17 cellular contexts compared by ENCODE assay signal in genomic region chr3:23496165-23496564, GRCh38.
DNase-seq lines count a peak whose midpoint lies in the region; ATAC-seq and TF ChIP-seq lines count a peak whose summit lies in the region.
"Had no signal": no experiment of that assay in that cellular context is flagged by ENCODE, and none has a peak within 500 bp of the region (broad histone marks: within the 10 kb centered on the region; RNA-seq: fewer than 3 reads in every experiment).

No MANE protein-coding gene starts in this region.

- H3K9me3 ChIP-seq in A673 (ENCODE audit: low read depth, low read length, poor library complexity, severe bottlenecking) = no peaks in the 10 kb centered on the region
- no peaks in the 10 kb centered on the region for H3K9me3 ChIP-seq in OCI-LY7 (ENCODE audit: low read length)
- H3K9me3 ChIP-seq: thyroid gland had no signal

- H3K4me3 ChIP-seq in A673 (ENCODE audit: low read depth, low read length, poor library complexity, severe bottlenecking) = no peak overlapping the region
- H3K4me3 ChIP-seq in OCI-LY7 (ENCODE audit: low read depth, low read length, poor library complexity, severe bottlenecking) = no peak overlapping the region
- H3K4me3 ChIP-seq: thyroid gland had no signal

- H3K36me3 ChIP-seq in A673 (ENCODE audit: insufficient read depth, low read length, poor library complexity, severe bottlenecking) (no peaks in the 10 kb centered on the region), OCI-LY7 (ENCODE audit: insufficient read depth, low read length) (no peaks in the 10 kb centered on the region)
- H3K36me3 ChIP-seq: thyroid gland had no signal

- H4K20me1 ChIP-seq in OCI-LY7 (ENCODE audit: insufficient read depth, low read length) = no peaks in the 10 kb centered on the region

- H3K79me2 ChIP-seq in OCI-LY7 (ENCODE audit: insufficient read depth, low read depth, low read length) = no peaks in the 10 kb centered on the region

- H2AFZ ChIP-seq in OCI-LY7 (ENCODE audit: low read length) = no peak overlapping the region

- TF ChIP-seq CTCF in A673 (conservative IDR thresholded peaks at IDR 0.05; ENCODE audit: low read depth, low read length) = no peak
- no peak for TF ChIP-seq CTCF in OCI-LY7 (conservative IDR thresholded peaks at IDR 0.05; ENCODE audit: low read length)

- peaks cover 6% of the 10 kb centered on the region for H3K27me3 ChIP-seq in A673 (replicated peaks; ENCODE audit: insufficient read depth, low read depth, low read length, poor library complexity)
- H3K27me3 ChIP-seq: thyroid gland had no signal

- ATAC-seq in GM18498 (IDR thresholded peaks at IDR 0.05; ENCODE audit: unreplicated experiment) (peak; percentile 93), GM19372 (IDR thresholded peaks at IDR 0.05; ENCODE audit: low read depth, unreplicated experiment) (peak; percentile 73), HG02623 (IDR thresholded peaks at IDR 0.05; ENCODE audit: unreplicated experiment) (peak; percentile 82), HG03175 (IDR thresholded peaks at IDR 0.05; ENCODE audit: unreplicated experiment) (peak; percentile 66)
- ATAC-seq in activated CD4-positive, CD25-positive, alpha-beta regulatory T cell treated with anti-CD3 and anti-CD28 coated beads, Interleukin-2, amount 50 U/mL, for 24 hours = no peak
- ATAC-seq: activated T-cell treated with anti-CD3 and anti-CD28 coated beads, Interleukin-2, amount 50 U/mL, for 72 hours; T-helper 17 cell had no signal

- POLR2A ChIA-PET in A673 (lab: Charles Lee; ENCODE audit: low non-redundant PET) = no interaction called here
- POLR2A ChIA-PET in OCI-LY7 (lab: Charles Lee) = interaction anchor here (1.0 to 2.7 kb wide), 4 partner anchors 15 to 53 kb away, joined by 3 to 12 read pairs (median 5); no protein-coding TSS in a partner anchor

- no peak for DNase-seq in superior temporal gyrus (ENCODE audit: extremely low spot score)
- DNase-seq in A673 (ENCODE audit: low spot score) = no peak
- DNase-seq in OCI-LY7 (ENCODE audit: low spot score) = no peak
- DNase-seq: activated CD4-positive, alpha-beta T cell treated with anti-CD3 and anti-CD28 coated beads for 48 hours; activated T-cell treated with anti-CD3 and anti-CD28 coated beads, Interleukin-2, amount 50 U/mL, for 72 hours; GDM1; glutamatergic neuron; NCI-H1417 treated with DMSO at 0.1 percent for 48 hours; NCI-H526 treated with DMSO at 0.1 percent for 48 hours; T-helper 17 cell; thyroid gland had no signal

- CTCF ChIA-PET in A673 (lab: Charles Lee) = no interaction called here
- CTCF ChIA-PET in OCI-LY7 (lab: Charles Lee; ENCODE audit: unreplicated experiment) = no interaction called here

- H3K27ac ChIP-seq in A673 (ENCODE audit: low read depth, low read length, poor library complexity, severe bottlenecking) (no peak overlapping the region), OCI-LY7 (ENCODE audit: low read depth, low read length, poor library complexity, severe bottlenecking) (no peak overlapping the region)
- H3K27ac ChIP-seq: RWPE1, thyroid gland had no signal

- no peak overlapping the region for H3K4me2 ChIP-seq in OCI-LY7 (ENCODE audit: low read length)

- H3K4me1 ChIP-seq in A673 (ENCODE audit: insufficient read depth, low read length, poor library complexity, severe bottlenecking) (no peaks in the 10 kb centered on the region), OCI-LY7 (ENCODE audit: insufficient read depth, low read length, poor library complexity, severe bottlenecking) (no peaks in the 10 kb centered on the region)

- intact Hi-C loops in A673 (cut with micrococcal nuclease; ENCODE audit: unreplicated experiment) = no loop called here
- intact Hi-C loops in OCI-LY7 (cut with micrococcal nuclease; ENCODE audit: unreplicated experiment) = no loop called here

- H3K9me2 ChIP-seq in OCI-LY7 (ENCODE audit: insufficient read depth, low read length) = no peaks in the 10 kb centered on the region

- BruUV-seq in A673 (replicated peaks; lab: Mats Ljungman, UMichigan) (no TSS peak), OCI-LY7 (replicated peaks; lab: Mats Ljungman, UMichigan) (no TSS peak)

Comparison
In these comparisons a context has a peak if more than half of its experiments do, and no peak if none do; other contexts are left out.
1. ATAC-seq: peak in GM18498 (single experiment), GM19372 (single experiment), HG02623 (single experiment) and HG03175 (single experiment); none in activated CD4-positive, CD25-positive, alpha-beta regulatory T cell treated with anti-CD3 and anti-CD28 coated beads, Interleukin-2, amount 50 U/mL, for 24 hours (0 of 2).